Comparison of ENCODE assay signal across 1 cellular context in the genomic region with DNA sequence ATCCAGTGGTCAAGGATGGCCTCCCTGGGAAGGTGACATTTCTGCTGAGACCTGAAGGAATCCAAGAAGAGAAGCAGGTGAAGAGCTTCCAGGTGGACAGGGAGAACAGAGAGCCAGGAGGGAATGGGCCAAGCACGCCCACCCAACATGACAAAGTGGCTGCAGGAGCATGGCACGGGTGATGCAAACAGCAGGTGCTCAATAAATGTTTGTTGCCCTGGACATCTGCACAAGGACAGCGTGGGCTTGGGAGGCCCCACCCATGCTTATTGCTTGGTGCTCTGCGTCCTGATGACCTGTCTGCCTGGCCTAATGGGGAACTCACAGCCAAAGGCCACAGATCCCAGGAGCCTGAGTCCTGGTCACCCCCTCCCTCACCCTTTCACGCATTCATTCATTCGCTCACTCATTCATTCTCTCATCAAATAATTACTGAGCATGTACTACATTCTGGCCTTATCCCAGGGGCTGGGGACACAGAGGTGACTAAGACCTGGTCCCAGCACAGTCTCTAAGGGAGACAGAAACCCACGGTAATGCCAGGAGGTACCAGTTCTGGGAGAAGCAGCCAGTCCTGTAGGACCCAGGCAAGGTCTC.
TF ChIP-seq lines count a peak whose summit lies in the region.

No MANE protein-coding gene starts in this region.

TF ChIP-seq in HEK293, 187 proteins besides CTCF, POLR2A, EP300 and RAD21 (continued from another document):
- TF ChIP-seq, protein P1, sequence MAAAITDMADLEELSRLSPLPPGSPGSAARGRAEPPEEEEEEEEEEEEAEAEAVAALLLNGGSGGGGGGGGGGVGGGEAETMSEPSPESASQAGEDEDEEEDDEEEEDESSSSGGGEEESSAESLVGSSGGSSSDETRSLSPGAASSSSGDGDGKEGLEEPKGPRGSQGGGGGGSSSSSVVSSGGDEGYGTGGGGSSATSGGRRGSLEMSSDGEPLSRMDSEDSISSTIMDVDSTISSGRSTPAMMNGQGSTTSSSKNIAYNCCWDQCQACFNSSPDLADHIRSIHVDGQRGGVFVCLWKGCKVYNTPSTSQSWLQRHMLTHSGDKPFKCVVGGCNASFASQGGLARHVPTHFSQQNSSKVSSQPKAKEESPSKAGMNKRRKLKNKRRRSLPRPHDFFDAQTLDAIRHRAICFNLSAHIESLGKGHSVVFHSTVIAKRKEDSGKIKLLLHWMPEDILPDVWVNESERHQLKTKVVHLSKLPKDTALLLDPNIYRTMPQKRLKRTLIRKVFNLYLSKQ (tag by site-specific recombination; IDR thresholded peaks at IDR 0.05; ENCODE audit: borderline replicate concordance), result no peak
